Comparison of ENCODE assay signal across 1 cellular context in genomic region chr11:75946531-75947530, GRCh38.
TF ChIP-seq lines count a peak whose summit lies in the region.

No MANE protein-coding gene starts in this region.

TF ChIP-seq in GM12878, 131 proteins besides CTCF, POLR2A, EP300 and RAD21 (continued from another document and continues in another):
- TF ChIP-seq, protein P1, sequence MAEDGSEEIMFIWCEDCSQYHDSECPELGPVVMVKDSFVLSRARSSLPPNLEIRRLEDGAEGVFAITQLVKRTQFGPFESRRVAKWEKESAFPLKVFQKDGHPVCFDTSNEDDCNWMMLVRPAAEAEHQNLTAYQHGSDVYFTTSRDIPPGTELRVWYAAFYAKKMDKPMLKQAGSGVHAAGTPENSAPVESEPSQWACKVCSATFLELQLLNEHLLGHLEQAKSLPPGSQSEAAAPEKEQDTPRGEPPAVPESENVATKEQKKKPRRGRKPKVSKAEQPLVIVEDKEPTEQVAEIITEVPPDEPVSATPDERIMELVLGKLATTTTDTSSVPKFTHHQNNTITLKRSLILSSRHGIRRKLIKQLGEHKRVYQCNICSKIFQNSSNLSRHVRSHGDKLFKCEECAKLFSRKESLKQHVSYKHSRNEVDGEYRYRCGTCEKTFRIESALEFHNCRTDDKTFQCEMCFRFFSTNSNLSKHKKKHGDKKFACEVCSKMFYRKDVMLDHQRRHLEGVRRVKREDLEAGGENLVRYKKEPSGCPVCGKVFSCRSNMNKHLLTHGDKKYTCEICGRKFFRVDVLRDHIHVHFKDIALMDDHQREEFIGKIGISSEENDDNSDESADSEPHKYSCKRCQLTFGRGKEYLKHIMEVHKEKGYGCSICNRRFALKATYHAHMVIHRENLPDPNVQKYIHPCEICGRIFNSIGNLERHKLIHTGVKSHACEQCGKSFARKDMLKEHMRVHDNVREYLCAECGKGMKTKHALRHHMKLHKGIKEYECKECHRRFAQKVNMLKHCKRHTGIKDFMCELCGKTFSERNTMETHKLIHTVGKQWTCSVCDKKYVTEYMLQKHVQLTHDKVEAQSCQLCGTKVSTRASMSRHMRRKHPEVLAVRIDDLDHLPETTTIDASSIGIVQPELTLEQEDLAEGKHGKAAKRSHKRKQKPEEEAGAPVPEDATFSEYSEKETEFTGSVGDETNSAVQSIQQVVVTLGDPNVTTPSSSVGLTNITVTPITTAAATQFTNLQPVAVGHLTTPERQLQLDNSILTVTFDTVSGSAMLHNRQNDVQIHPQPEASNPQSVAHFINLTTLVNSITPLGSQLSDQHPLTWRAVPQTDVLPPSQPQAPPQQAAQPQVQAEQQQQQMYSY (CRISPR knock-in tag; IDR thresholded peaks at IDR 0.05) = no peak
- TF ChIP-seq SPI1 (IDR thresholded peaks at IDR 0.05; ENCODE audit: borderline replicate concordance, insufficient read depth, low read depth, low read length) = no peak
- TF ChIP-seq IRF3 (IDR thresholded peaks at IDR 0.05) = no peak
- no peak for TF ChIP-seq NBN (IDR thresholded peaks at IDR 0.05)
- no peak for TF ChIP-seq ZZZ3 (IDR thresholded peaks at IDR 0.05; ENCODE audit: control insufficient read depth, insufficient read length, low read depth)
- TF ChIP-seq, protein P2, sequence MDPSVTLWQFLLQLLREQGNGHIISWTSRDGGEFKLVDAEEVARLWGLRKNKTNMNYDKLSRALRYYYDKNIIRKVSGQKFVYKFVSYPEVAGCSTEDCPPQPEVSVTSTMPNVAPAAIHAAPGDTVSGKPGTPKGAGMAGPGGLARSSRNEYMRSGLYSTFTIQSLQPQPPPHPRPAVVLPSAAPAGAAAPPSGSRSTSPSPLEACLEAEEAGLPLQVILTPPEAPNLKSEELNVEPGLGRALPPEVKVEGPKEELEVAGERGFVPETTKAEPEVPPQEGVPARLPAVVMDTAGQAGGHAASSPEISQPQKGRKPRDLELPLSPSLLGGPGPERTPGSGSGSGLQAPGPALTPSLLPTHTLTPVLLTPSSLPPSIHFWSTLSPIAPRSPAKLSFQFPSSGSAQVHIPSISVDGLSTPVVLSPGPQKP (IDR thresholded peaks at IDR 0.05; ENCODE audit: low read depth, low read length) = no peak
- TF ChIP-seq HCFC1 (IDR thresholded peaks at IDR 0.05; ENCODE audit: low read length) = no peak
- peak in 1 of 2 experiments; percentile 35; a peak in 1 of 4 replicates for TF ChIP-seq IKZF2 (IDR thresholded peaks at IDR 0.05)
- peak; percentile 62; the same call in 1 of the 2 replicates for TF ChIP-seq ATF7 (IDR thresholded peaks at IDR 0.05; ENCODE audit: low read depth)
- TF ChIP-seq, protein P3, sequence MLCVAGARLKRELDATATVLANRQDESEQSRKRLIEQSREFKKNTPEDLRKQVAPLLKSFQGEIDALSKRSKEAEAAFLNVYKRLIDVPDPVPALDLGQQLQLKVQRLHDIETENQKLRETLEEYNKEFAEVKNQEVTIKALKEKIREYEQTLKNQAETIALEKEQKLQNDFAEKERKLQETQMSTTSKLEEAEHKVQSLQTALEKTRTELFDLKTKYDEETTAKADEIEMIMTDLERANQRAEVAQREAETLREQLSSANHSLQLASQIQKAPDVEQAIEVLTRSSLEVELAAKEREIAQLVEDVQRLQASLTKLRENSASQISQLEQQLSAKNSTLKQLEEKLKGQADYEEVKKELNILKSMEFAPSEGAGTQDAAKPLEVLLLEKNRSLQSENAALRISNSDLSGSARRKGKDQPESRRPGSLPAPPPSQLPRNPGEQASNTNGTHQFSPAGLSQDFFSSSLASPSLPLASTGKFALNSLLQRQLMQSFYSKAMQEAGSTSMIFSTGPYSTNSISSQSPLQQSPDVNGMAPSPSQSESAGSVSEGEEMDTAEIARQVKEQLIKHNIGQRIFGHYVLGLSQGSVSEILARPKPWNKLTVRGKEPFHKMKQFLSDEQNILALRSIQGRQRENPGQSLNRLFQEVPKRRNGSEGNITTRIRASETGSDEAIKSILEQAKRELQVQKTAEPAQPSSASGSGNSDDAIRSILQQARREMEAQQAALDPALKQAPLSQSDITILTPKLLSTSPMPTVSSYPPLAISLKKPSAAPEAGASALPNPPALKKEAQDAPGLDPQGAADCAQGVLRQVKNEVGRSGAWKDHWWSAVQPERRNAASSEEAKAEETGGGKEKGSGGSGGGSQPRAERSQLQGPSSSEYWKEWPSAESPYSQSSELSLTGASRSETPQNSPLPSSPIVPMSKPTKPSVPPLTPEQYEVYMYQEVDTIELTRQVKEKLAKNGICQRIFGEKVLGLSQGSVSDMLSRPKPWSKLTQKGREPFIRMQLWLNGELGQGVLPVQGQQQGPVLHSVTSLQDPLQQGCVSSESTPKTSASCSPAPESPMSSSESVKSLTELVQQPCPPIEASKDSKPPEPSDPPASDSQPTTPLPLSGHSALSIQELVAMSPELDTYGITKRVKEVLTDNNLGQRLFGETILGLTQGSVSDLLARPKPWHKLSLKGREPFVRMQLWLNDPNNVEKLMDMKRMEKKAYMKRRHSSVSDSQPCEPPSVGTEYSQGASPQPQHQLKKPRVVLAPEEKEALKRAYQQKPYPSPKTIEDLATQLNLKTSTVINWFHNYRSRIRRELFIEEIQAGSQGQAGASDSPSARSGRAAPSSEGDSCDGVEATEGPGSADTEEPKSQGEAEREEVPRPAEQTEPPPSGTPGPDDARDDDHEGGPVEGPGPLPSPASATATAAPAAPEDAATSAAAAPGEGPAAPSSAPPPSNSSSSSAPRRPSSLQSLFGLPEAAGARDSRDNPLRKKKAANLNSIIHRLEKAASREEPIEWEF (IDR thresholded peaks at IDR 0.05; ENCODE audit: insufficient replicate concordance, low read depth, low read length) = no peak
- no peak for TF ChIP-seq KLF5 (IDR thresholded peaks at IDR 0.05; ENCODE audit: partially characterized antibody)
- 0 out of 4 replicates have a peak, but pooled peaks of 1 of the 2 experiments have one; percentile 27 for TF ChIP-seq SRF (IDR thresholded peaks at IDR 0.05; ENCODE audit: low read depth in 2 of 2, low read length in 2 of 2)
- no peak for TF ChIP-seq YBX1 (IDR thresholded peaks at IDR 0.05)
- TF ChIP-seq ZNF24 (IDR thresholded peaks at IDR 0.05) = no peak
- no peak for TF ChIP-seq MTA2 (IDR thresholded peaks at IDR 0.05; ENCODE audit: low read depth)
- no peak for TF ChIP-seq RCOR1 (conservative IDR thresholded peaks at IDR 0.05; ENCODE audit: low read depth, low read length)
- TF ChIP-seq SREBF2 (IDR thresholded peaks at IDR 0.05; ENCODE audit: low read length) = no peak
- TF ChIP-seq IKZF1 (conservative IDR thresholded peaks at IDR 0.05) = 0 out of 2 replicates have a peak, but pooled peaks have one; percentile 30
- TF ChIP-seq GATAD2B (conservative IDR thresholded peaks at IDR 0.05; ENCODE audit: low read depth) = no peak
- no peak for TF ChIP-seq BMI1 (IDR thresholded peaks at IDR 0.05; ENCODE audit: borderline replicate concordance)
- TF ChIP-seq, protein P4, sequence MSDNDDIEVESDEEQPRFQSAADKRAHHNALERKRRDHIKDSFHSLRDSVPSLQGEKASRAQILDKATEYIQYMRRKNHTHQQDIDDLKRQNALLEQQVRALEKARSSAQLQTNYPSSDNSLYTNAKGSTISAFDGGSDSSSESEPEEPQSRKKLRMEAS (IDR thresholded peaks at IDR 0.05; ENCODE audit: low read depth, low read length) = no peak
- TF ChIP-seq TCF12 (IDR thresholded peaks at IDR 0.05; ENCODE audit: low read depth, low read length) = no peak
- no peak for TF ChIP-seq NFYA (IDR thresholded peaks at IDR 0.05; ENCODE audit: borderline replicate concordance, low read depth, low read length)
- no peak for TF ChIP-seq BCLAF1 (IDR thresholded peaks at IDR 0.05)
- no peak for TF ChIP-seq USF1 (IDR thresholded peaks at IDR 0.05; ENCODE audit: borderline replicate concordance, extremely low read length, insufficient read depth, low read depth, low read length)
- TF ChIP-seq PKNOX1 (IDR thresholded peaks at IDR 0.05) = no peak
- TF ChIP-seq ZNF207 (IDR thresholded peaks at IDR 0.05; ENCODE audit: borderline replicate concordance) = no peak
- no peak for TF ChIP-seq RAD51 (IDR thresholded peaks at IDR 0.05)
- no peak for TF ChIP-seq FOS (IDR thresholded peaks at IDR 0.05; ENCODE audit: borderline replicate concordance, extremely low read depth, insufficient read length)
- no peak for TF ChIP-seq SMAD5 (IDR thresholded peaks at IDR 0.05; ENCODE audit: low read depth)
- TF ChIP-seq MEF2A (IDR thresholded peaks at IDR 0.05; ENCODE audit: insufficient read depth, low read depth, low read length) = peak; percentile 69
- no peak for TF ChIP-seq PBX3 (IDR thresholded peaks at IDR 0.05; ENCODE audit: insufficient replicate concordance, low read depth, low read length)
- TF ChIP-seq EZH2 (IDR thresholded peaks at IDR 0.05; ENCODE audit: borderline replicate concordance, control insufficient read depth, low read depth, low read length) = no peak
- no peak for TF ChIP-seq MXI1 (IDR thresholded peaks at IDR 0.05; ENCODE audit: low read depth, low read length)
- TF ChIP-seq SUZ12 (IDR thresholded peaks at IDR 0.05; ENCODE audit: unreplicated experiment) = no peak
- no peak for TF ChIP-seq NR2C2 (IDR thresholded peaks at IDR 0.05; ENCODE audit: borderline replicate concordance, control insufficient read depth, insufficient read length, low read depth)
- TF ChIP-seq CEBPB (IDR thresholded peaks at IDR 0.05; ENCODE audit: borderline replicate concordance in 1 of 2, low read depth in 2 of 2, low read length in 2 of 2) = no peak
- TF ChIP-seq BACH1 (IDR thresholded peaks at IDR 0.05; ENCODE audit: borderline replicate concordance) = no peak
- no peak for TF ChIP-seq MLLT1 (IDR thresholded peaks at IDR 0.05)
- TF ChIP-seq ZNF217 (IDR thresholded peaks at IDR 0.05) = no peak
- TF ChIP-seq CREB1 (IDR thresholded peaks at IDR 0.05; ENCODE audit: low read depth) = 0 out of 2 replicates have a peak, but pooled peaks have one; percentile 22
- no peak for TF ChIP-seq POU2F2 (IDR thresholded peaks at IDR 0.05; ENCODE audit: borderline replicate concordance, low read depth, low read length)
- no peak for TF ChIP-seq IRF4 (IDR thresholded peaks at IDR 0.05; ENCODE audit: low read depth, low read length)
- no peak for TF ChIP-seq RBBP5 (conservative IDR thresholded peaks at IDR 0.05)
- peak; percentile 34 for TF ChIP-seq NFIC (IDR thresholded peaks at IDR 0.05; ENCODE audit: low read depth, low read length)
